In the genomic region with DNA sequence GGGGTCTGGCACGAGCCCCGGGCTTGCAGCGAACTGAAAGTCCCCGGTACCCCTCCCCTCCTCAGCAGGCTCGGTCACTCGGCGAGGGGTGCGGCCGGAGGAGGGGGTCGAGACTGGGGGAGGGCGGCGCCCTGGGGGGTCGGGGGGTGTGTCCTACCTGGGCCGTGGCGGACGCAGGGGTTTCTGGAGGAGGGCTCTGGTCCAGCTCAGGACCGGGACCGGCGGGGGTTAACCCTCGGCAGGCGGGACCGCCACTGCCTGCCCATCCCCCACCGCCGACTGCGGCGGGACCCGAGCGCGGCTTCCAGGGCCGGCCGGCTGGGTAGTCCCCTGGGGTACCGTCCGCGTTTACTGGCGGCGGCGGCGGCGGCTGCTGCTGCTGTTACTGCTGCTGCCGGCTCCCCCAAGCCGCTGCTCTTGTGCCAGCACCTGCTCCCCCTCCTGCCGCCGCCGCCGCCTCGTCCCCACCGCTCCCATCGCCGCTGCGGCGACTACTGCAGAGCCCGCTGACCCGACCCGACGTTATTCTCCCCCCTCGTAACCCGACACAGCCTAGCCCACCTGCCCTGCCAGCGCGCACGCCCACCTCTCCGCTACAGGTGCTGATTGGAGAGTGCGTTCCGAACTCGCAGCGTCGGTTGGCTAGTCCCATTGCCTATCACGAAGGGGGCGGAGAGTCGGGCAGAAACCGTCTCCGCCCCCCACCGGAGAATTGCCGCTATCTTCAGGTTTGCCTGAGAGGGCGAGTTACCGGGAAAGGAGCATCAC, we compare ENCODE assay signal across 8 cellular contexts. TPM values are rescaled to one million over a fixed set of nuclear protein-coding genes. Genes with fewer than 3 reads are reported as not detected.
DNase-seq lines count a peak whose midpoint lies in the region; ATAC-seq and TF ChIP-seq lines count a peak whose summit lies in the region.

Gene TTBK2 (minus strand): TSS at position 498 of the 768 bp plus-strand sequence. CDS start 42,161 bp downstream, outside the sequence.

- H3K9me3 Mint-ChIP-seq in natural killer cell treated with Interleukin-12 subunit alpha and Interleukin-12 subunit beta and Interleukin-15 and Interleukin-18, amount 100 ng/mL, for 72 hours, result no peaks in the 10 kb centered on the region

- H3K27ac ChIP-seq in RWPE2 (ENCODE audit: poor library complexity, severe bottlenecking), result peak within 1 kb of the TSS; percentile 55

- peak within 1 kb of the TSS; percentile 82 to 93 for H3K27ac Mint-ChIP-seq in natural killer cell treated with Interleukin-12 subunit alpha and Interleukin-12 subunit beta and Interleukin-15 and Interleukin-18, amount 100 ng/mL, for 72 hours

- peak; percentile 99 for DNase-seq in EH (ENCODE audit: low read depth)
- peak; percentile 98 for DNase-seq in H4 (ENCODE audit: low spot score)
- peak; percentile 100 for DNase-seq in LoVo (ENCODE audit: low spot score)
- DNase-seq in RWPE2 (ENCODE audit: low spot score), result peak; percentile 99
- peak; percentile 96 for DNase-seq in activated T-helper 9 cell treated with anti-CD3 and anti-CD28 coated beads, Interleukin-2, amount 50 U/mL, for 16 hours (ENCODE audit: low read depth)
- DNase-seq in fibroblast of pulmonary artery (ENCODE audit: low read depth), result peak; percentile 99
- peak; percentile 98 for DNase-seq in natural killer cell treated with Interleukin-12 subunit alpha and Interleukin-12 subunit beta and Interleukin-15 and Interleukin-18, amount 100 ng/mL, for 72 hours (ENCODE audit: low spot score)
- DNase-seq in stimulated activated naive CD8-positive, alpha-beta T cell treated with anti-CD3 and anti-CD28 coated beads, Interleukin-15, Interleukin-2, amounts not matched to agents 100 U/mL and 50 U/mL, for 24 hours, result peak; percentile 97

- H3K36me3 ChIP-seq in RWPE2 (ENCODE audit: low read depth), result peaks cover 5% of the 10 kb centered on the region

- H3K27me3 ChIP-seq in RWPE2 (ENCODE audit: insufficient read depth, poor library complexity, severe bottlenecking), result no peaks in the 10 kb centered on the region

- H3K36me3 Mint-ChIP-seq in natural killer cell treated with Interleukin-12 subunit alpha and Interleukin-12 subunit beta and Interleukin-15 and Interleukin-18, amount 100 ng/mL, for 72 hours, result no peaks in the 10 kb centered on the region

- peak; percentile 95 for ATAC-seq in RWPE2 (ENCODE audit: low read depth)
- peak; percentile 98 for ATAC-seq in natural killer cell treated with Interleukin-12 subunit alpha and Interleukin-12 subunit beta and Interleukin-15 and Interleukin-18, amount 100 ng/mL, for 72 hours
- peak; percentile 97 for ATAC-seq in stimulated activated naive CD8-positive, alpha-beta T cell treated with anti-CD3 and anti-CD28 coated beads, Interleukin-15, Interleukin-2, amounts not matched to agents 100 U/mL and 50 U/mL, for 24 hours

- H3K9me3 ChIP-seq in RWPE2 (ENCODE audit: severe bottlenecking), result no peaks in the 10 kb centered on the region

- TF ChIP-seq CTCF in RWPE2 (IDR thresholded peaks at IDR 0.05; ENCODE audit: poor library complexity, severe bottlenecking), result no peak
- no peak for TF ChIP-seq CTCF in fibroblast of pulmonary artery (IDR thresholded peaks at IDR 0.05; ENCODE audit: low read length, missing control alignments)

- peak within 1 kb of the TSS; percentile 91 for H3K4me3 Mint-ChIP-seq in natural killer cell treated with Interleukin-12 subunit alpha and Interleukin-12 subunit beta and Interleukin-15 and Interleukin-18, amount 100 ng/mL, for 72 hours

- H3K4me3 ChIP-seq in RWPE2 (ENCODE audit: severe bottlenecking), result peak within 1 kb of the TSS; percentile 90
- H3K4me3 ChIP-seq in fibroblast of pulmonary artery (replicated peaks; ENCODE audit: low read depth, low read length), result peak within 1 kb of the TSS; percentile 84

- H3K27me3 Mint-ChIP-seq in natural killer cell treated with Interleukin-12 subunit alpha and Interleukin-12 subunit beta and Interleukin-15 and Interleukin-18, amount 100 ng/mL, for 72 hours, result no peaks in the 10 kb centered on the region

- H3K4me1 Mint-ChIP-seq in natural killer cell treated with Interleukin-12 subunit alpha and Interleukin-12 subunit beta and Interleukin-15 and Interleukin-18, amount 100 ng/mL, for 72 hours (ENCODE audit: low read depth in 2 of 2), result peaks cover 24 to 30% of the 10 kb centered on the region in 2 donors

- H3K4me1 ChIP-seq in RWPE2 (ENCODE audit: insufficient read depth, poor library complexity, severe bottlenecking), result peaks cover 17% of the 10 kb centered on the region

RNA-seq across cellular contexts. Expression of gene TTBK2, which starts in this region (rescaled TPM):
- 4.6 and 5.0 TPM in 2 replicates for total RNA-seq in H4 (2014; rRNA removed; shearing (Covaris generic))
- total RNA-seq in natural killer cell treated with Interleukin-12 subunit alpha and Interleukin-12 subunit beta and Interleukin-15 and Interleukin-18, amount 100 ng/mL, for 72 hours, result 10 to 100 TPM; 14.0 to 21.9 TPM

Comparison
In these comparisons a context has a peak if more than half of its experiments do, and no peak if none do; other contexts are left out.
1. Peak in every context shown above with its lines: DNase-seq, ATAC-seq, H3K4me3 ChIP-seq and H3K27ac ChIP-seq.